21 cellular contexts compared by ENCODE assay signal in the genomic region with DNA sequence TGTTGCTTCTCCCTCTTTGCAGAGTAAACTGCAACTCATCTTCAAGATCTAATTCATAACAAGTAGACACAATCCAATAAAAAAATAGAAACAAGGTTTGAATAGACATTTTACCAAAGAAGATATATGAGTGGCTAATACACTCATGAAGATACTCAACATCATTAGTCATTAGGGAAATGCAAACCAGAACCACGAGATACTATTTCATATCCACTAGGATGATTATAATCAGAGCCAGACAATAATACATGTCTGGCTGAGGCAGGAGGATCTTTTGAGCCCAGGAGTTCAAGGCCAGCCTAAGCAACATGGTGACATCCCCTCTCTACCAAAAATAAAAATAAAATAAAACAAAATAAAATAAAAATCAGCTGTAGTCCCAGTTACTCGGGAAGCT.
"Had no signal": no experiment of that assay in that cellular context is flagged by ENCODE, and none has a peak within 500 bp of the region (broad histone marks: within the 10 kb centered on the region; RNA-seq: fewer than 3 reads in every experiment).

No MANE protein-coding gene starts in this region.

- FAIRE-seq: endometrium, keratinocyte had no signal

- H3K4me3 ChIP-seq: heart left ventricle, lower lobe of right lung, neural progenitor cell, smooth muscle cell, stomach, suprapubic skin, tibial nerve had no signal

- H3K27ac ChIP-seq: heart left ventricle, lower lobe of right lung, neural progenitor cell, stomach, suprapubic skin, tibial nerve had no signal

- H3K4me1 ChIP-seq: heart left ventricle, lower lobe of right lung, stomach, suprapubic skin, tibial nerve had no signal

- DNase-seq: activated CD4-positive, alpha-beta memory T cell treated with anti-CD3 and anti-CD28 coated beads, Interleukin-2, amount 10 ng/mL, durations not matched to agents 7 days and 5 days; activated CD4-positive, alpha-beta T cell treated with anti-CD3 and anti-CD28 coated beads, Interleukin-2, amount 10 ng/mL, durations not matched to agents 24 days and 14 days; activated CD8-positive, alpha-beta memory T cell treated with anti-CD3 and anti-CD28 coated beads, Interleukin-2, amount 10 ng/mL, durations not matched to agents 7 days and 5 days; activated effector memory CD4-positive, alpha-beta T cell treated with anti-CD3 and anti-CD28 coated beads, Interleukin-2, amount 50 U/mL, for 16 hours; activated naive CD4-positive, alpha-beta T cell treated with anti-CD3 and anti-CD28 coated beads, Interleukin-2, amount 10 ng/mL, durations not matched to agents 7 days and 5 days; activated T-cell treated with anti-CD3 and anti-CD28 coated beads for 4 hours; anterior cingulate cortex; caudate nucleus; effector CD4-positive, alpha-beta T cell; heart left ventricle; lower lobe of right lung; naive thymus-derived CD8-positive, alpha-beta T cell; stimulated activated CD4-positive, alpha-beta T cell treated with anti-CD3 and anti-CD28 coated beads, Interleukin-15, amount 100 ng/mL, for 24 hours; stomach; T-helper 17 cell had no signal

- H3K9me3 ChIP-seq: heart left ventricle, lower lobe of right lung, stomach, suprapubic skin, tibial nerve had no signal

- H2AFZ ChIP-seq: neural progenitor cell had no signal

- H3K9ac ChIP-seq: neural progenitor cell had no signal

- H3K36me3 ChIP-seq: neural progenitor cell had no signal

- H3K27me3 ChIP-seq: heart left ventricle, neural progenitor cell, stomach, suprapubic skin, tibial nerve had no signal

- H3K4me2 ChIP-seq: neural progenitor cell, smooth muscle cell had no signal
